ENCODE assay signal across 8 cellular contexts in genomic region chr11:106076923-106077608, GRCh38. TPM values are rescaled to one million over a fixed set of nuclear protein-coding genes. Genes with fewer than 3 reads are reported as not detected.
A peak's percentile ranks its signal among the peaks of the same experiment; 100 is the strongest.
DNase-seq lines count a peak whose midpoint lies in the region; ATAC-seq, FAIRE-seq and TF ChIP-seq lines count a peak whose summit lies in the region.

TSS of gene KBTBD3 (minus strand) at chr11:106077347. CDS start at chr11:106059097, 18,250 bp downstream.

- under 1% methylated on average over 37 of the region's 37 CpGs for WGBS in right cardiac atrium
- WGBS in psoas muscle, 3 donors: 0% methylated on average over 36 to 37 of the region's 37 CpGs

- H3K27me3 ChIP-seq in ascending aorta (no peaks in the 10 kb centered on the region), right cardiac atrium (ENCODE audit: control insufficient read depth, insufficient read depth) (no peaks in the 10 kb centered on the region), psoas muscle (ENCODE audit: insufficient read depth in 3 of 3, low read length in 2 of 3) (no peaks in the 10 kb centered on the region)

- H3K27ac ChIP-seq in ascending aorta (peak within 1 kb of the TSS; percentile 97 to 99), right cardiac atrium (ENCODE audit: low read length) (peak within 1 kb of the TSS; percentile 98), psoas muscle (peak within 1 kb of the TSS; percentile 98)

- no peaks in the 10 kb centered on the region for H3K9me3 Mint-ChIP-seq in T-helper 2 cell treated with Interferon-gamma antibody and Interleukin-4, amounts not matched to agents 5 μg/mL and 100 μg/mL, for 36 hours

- no peaks in the 10 kb centered on the region for H3K9me3 ChIP-seq in ascending aorta
- no peaks in the 10 kb centered on the region for H3K9me3 ChIP-seq in right cardiac atrium (ENCODE audit: control insufficient read depth, low read length)
- H3K9me3 ChIP-seq in psoas muscle: no peaks in the 10 kb centered on the region

- peak in 1 of 3 experiments; percentile 43 for TF ChIP-seq CTCF in ascending aorta (IDR thresholded peaks at IDR 0.05)
- peak; percentile 13 for TF ChIP-seq CTCF in psoas muscle (IDR thresholded peaks at IDR 0.05)

- peak within 1 kb of the TSS; percentile 97 for H3K27ac Mint-ChIP-seq in T-helper 2 cell treated with Interferon-gamma antibody and Interleukin-4, amounts not matched to agents 5 μg/mL and 100 μg/mL, for 36 hours

- peak within 1 kb of the TSS; percentile 96 for H3K4me3 Mint-ChIP-seq in T-helper 2 cell treated with Interferon-gamma antibody and Interleukin-4, amounts not matched to agents 5 μg/mL and 100 μg/mL, for 36 hours

- intact Hi-C loops in ascending aorta (cut with DNase I) (loop anchor here (1.0 to 10.0 kb wide), 2 partner anchors 55 to 1488 kb away; partner anchors contain the start of genes ALKBH8 and MSANTD4), right cardiac atrium (cut with DNase I) (loop anchor here in 2 of 4 donors (2.0 to 5.0 kb wide), 2 partner anchors 54 to 55 kb away; partner anchors contain the start of gene MSANTD4 (in 2 of the 2)), psoas muscle (cut with DNase I) (loop anchor here (2.0 kb wide), 1 partner anchor 54 kb away; the partner anchor contains the start of gene MSANTD4 (in 2 of the 2))

- H3K36me3 Mint-ChIP-seq in T-helper 2 cell treated with Interferon-gamma antibody and Interleukin-4, amounts not matched to agents 5 μg/mL and 100 μg/mL, for 36 hours (ENCODE audit: low read depth): peaks cover 20% of the 10 kb centered on the region

- peak within 1 kb of the TSS; percentile 87 to 98 for H3K4me3 ChIP-seq in ascending aorta
- peak within 1 kb of the TSS; percentile 90 for H3K4me3 ChIP-seq in right cardiac atrium (ENCODE audit: low read length)
- peak within 1 kb of the TSS; percentile 77 for H3K4me3 ChIP-seq in psoas muscle

- H3K36me3 ChIP-seq in ascending aorta: peaks cover 4 to 14% of the 10 kb centered on the region in 2 donors
- H3K36me3 ChIP-seq in psoas muscle (ENCODE audit: insufficient read depth in 1 of 2, low read depth in 1 of 2): peaks cover 3 to 29% of the 10 kb centered on the region in 2 donors

- H3K4me1 ChIP-seq in ascending aorta: peaks cover 0 to 17% of the 10 kb centered on the region in 2 donors
- H3K4me1 ChIP-seq in right cardiac atrium (ENCODE audit: control insufficient read depth, insufficient read depth, low read length): peaks cover 2% of the 10 kb centered on the region
- peaks cover 40% of the 10 kb centered on the region for H3K4me1 ChIP-seq in psoas muscle

- DNase-seq in NCI-H187 treated with DMSO at 0.1 percent for 48 hours (lab: John Stamatoyannopoulos, UW) (peak; percentile 91), ascending aorta (ENCODE audit: low spot score in 2 of 2) (peak; percentile 96 to 99), right cardiac atrium (peak; percentile 99), psoas muscle (peak; percentile 98 to 99), urothelium cell line (ENCODE audit: low spot score) (peak; percentile 95)
- peak; percentile 98 for DNase-seq in T-helper 2 cell treated with Interferon-gamma antibody and Interleukin-4, amounts not matched to agents 5 μg/mL and 100 μg/mL, for 36 hours (ENCODE audit: low spot score)

- H3K27me3 Mint-ChIP-seq in T-helper 2 cell treated with Interferon-gamma antibody and Interleukin-4, amounts not matched to agents 5 μg/mL and 100 μg/mL, for 36 hours (ENCODE audit: low read depth): no peaks in the 10 kb centered on the region

- peak; percentile 91 for FAIRE-seq in urothelium cell line (lab: Jason Lieb, UNC)

- ATAC-seq in GM18502 (IDR thresholded peaks at IDR 0.05; ENCODE audit: poor library complexity, unreplicated experiment): peak; percentile 95
- ATAC-seq in HG02973 (IDR thresholded peaks at IDR 0.05; ENCODE audit: unreplicated experiment): peak; percentile 96
- ATAC-seq in right cardiac atrium: peak; percentile 99
- ATAC-seq in psoas muscle: peak; percentile 95 to 98 (median 97)

- peaks cover 50% of the 10 kb centered on the region for H3K4me1 Mint-ChIP-seq in T-helper 2 cell treated with Interferon-gamma antibody and Interleukin-4, amounts not matched to agents 5 μg/mL and 100 μg/mL, for 36 hours (ENCODE audit: low read depth)

RNA-seq across cellular contexts. Expression of gene KBTBD3, which starts in this region (rescaled TPM):
- total RNA-seq in ascending aorta (not detected), right cardiac atrium (10 to 100 TPM in 3 of 4 donors, 1 to 10 TPM in 1; 7.9 to 14.4 (median 12.9) TPM), psoas muscle (1 to 10 TPM; 2.2 to 4.6 (median 3.8) TPM)
- polyA plus RNA-seq in right cardiac atrium (6.8 TPM), psoas muscle (1 to 10 TPM in 2 of 3 donors, under 1 TPM in 1; 0.89 to 3.2 (median 1.1) TPM)

Comparison
In these comparisons a context has a peak if more than half of its experiments do, and no peak if none do; other contexts are left out.
1. Peak in every context shown above with its lines: DNase-seq, ATAC-seq, H3K4me3 ChIP-seq and H3K27ac ChIP-seq.
2. Peak in DNase-seq, H3K4me3 ChIP-seq and H3K27ac ChIP-seq in ascending aorta; RNA of the gene not detected or under 1 TPM.